ENCODE assay signal across 3 cellular contexts in genomic region chr2:1277634-1278033, GRCh38.
"Had no signal": no experiment of that assay in that cellular context is flagged by ENCODE, and none has a peak within 500 bp of the region (broad histone marks: within the 10 kb centered on the region; RNA-seq: fewer than 3 reads in every experiment).

No MANE protein-coding gene starts in this region.

- DNase-seq: GDM1, GF-D8 had no signal

- H3K4me3 ChIP-seq: GM12878 had no signal

- ATAC-seq: GM12878 had no signal
